In genomic region chr2:195520671-195521155, GRCh38 we compare ENCODE assay signal across 14 cellular contexts.
DNase-seq lines count a peak whose midpoint lies in the region; ATAC-seq and TF ChIP-seq lines count a peak whose summit lies in the region.
"Had no signal": no experiment of that assay in that cellular context is flagged by ENCODE, and none has a peak within 500 bp of the region (broad histone marks: within the 10 kb centered on the region; RNA-seq: fewer than 3 reads in every experiment).

No MANE protein-coding gene starts in this region.

- H3K4me3 ChIP-seq in AG04450 (ENCODE audit: low read depth, low read length) (no peak overlapping the region), astrocyte of the spinal cord (ENCODE audit: low read depth, low read length) (no peak overlapping the region)
- H3K4me3 ChIP-seq: upper lobe of right lung had no signal

- intact Hi-C loops in activated naive CD4-positive, alpha-beta T cell treated with anti-CD3 and anti-CD28 coated beads for 36 hours (cut with micrococcal nuclease): no loop called here

- ATAC-seq in HG03139 (IDR thresholded peaks at IDR 0.05; ENCODE audit: unreplicated experiment): no peak
- no peak for ATAC-seq in HG03469 (IDR thresholded peaks at IDR 0.05; ENCODE audit: unreplicated experiment)
- ATAC-seq: upper lobe of right lung had no signal

- peak overlapping the region; percentile 4 for H3K4me3 Mint-ChIP-seq in HFFc6
- no peak overlapping the region for H3K4me3 Mint-ChIP-seq in activated naive CD4-positive, alpha-beta T cell treated with anti-CD3 and anti-CD28 coated beads for 36 hours

- H3K27ac Mint-ChIP-seq in HFFc6: peak overlapping the region; percentile 79
- H3K27ac Mint-ChIP-seq in activated naive CD4-positive, alpha-beta T cell treated with anti-CD3 and anti-CD28 coated beads for 36 hours: no peak overlapping the region

- peaks cover 9% of the 10 kb centered on the region; the same call in 1 of the 2 replicates for H3K36me3 Mint-ChIP-seq in HFFc6 (ENCODE audit: low read depth)
- peaks cover 12% of the 10 kb centered on the region for H3K36me3 Mint-ChIP-seq in activated naive CD4-positive, alpha-beta T cell treated with anti-CD3 and anti-CD28 coated beads for 36 hours (ENCODE audit: low read depth)

- peak overlapping the region; percentile 93 for H3K27ac ChIP-seq in AG04450 (ENCODE audit: low read depth, low read length)
- H3K27ac ChIP-seq: C4-2B, neutrophil, upper lobe of right lung had no signal

- no peak for TF ChIP-seq CTCF in AG04450 (IDR thresholded peaks at IDR 0.05; ENCODE audit: low read depth, low read length)
- TF ChIP-seq CTCF in HFFc6 (IDR thresholded peaks at IDR 0.05): peak; percentile 38
- no peak for TF ChIP-seq CTCF in astrocyte of the spinal cord (IDR thresholded peaks at IDR 0.05; ENCODE audit: low read depth, low read length)

- POLR2A ChIA-PET in AG04450 (lab: Yijun Ruan, JAX): interaction anchor here (0.6 to 2.2 kb wide), 7 partner anchors 13 to 792 kb away, joined by 3 to 19 read pairs (median 3); partner anchors contain the start of gene SLC39A10

- H3K9me3 ChIP-seq in AG04450 (ENCODE audit: control insufficient read depth, insufficient read depth, low read length): peaks cover 8% of the 10 kb centered on the region
- H3K9me3 ChIP-seq: neutrophil, upper lobe of right lung had no signal

- peak; percentile 94 for DNase-seq in AG04450 (ENCODE audit: low read depth, low spot score)
- peak; percentile 94 for DNase-seq in HFFc6
- DNase-seq in astrocyte of the spinal cord (ENCODE audit: low read depth, low spot score): peak; percentile 98
- DNase-seq in kidney glomerular epithelial cell (lab: John Stamatoyannopoulos, UW): peak; percentile 97
- no peak for DNase-seq in NCI-H510A treated with DMSO at 0.1 percent for 48 hours (lab: John Stamatoyannopoulos, UW)
- no peak for DNase-seq in activated naive CD4-positive, alpha-beta T cell treated with anti-CD3 and anti-CD28 coated beads for 36 hours
- DNase-seq: activated CD4-positive, alpha-beta T cell treated with anti-CD3 and anti-CD28 coated beads for 4 hours; activated gamma-delta T cell treated with Interleukin-2 at 50 U/mL for 16 hours; SHP77 treated with DMSO at 0.1 percent for 48 hours; upper lobe of right lung had no signal

- 0 out of 2 replicates have a peak, but pooled peaks cover 1% of the 10 kb centered on the region for H3K27me3 Mint-ChIP-seq in HFFc6 (ENCODE audit: insufficient read depth)
- H3K27me3 Mint-ChIP-seq in activated naive CD4-positive, alpha-beta T cell treated with anti-CD3 and anti-CD28 coated beads for 36 hours (ENCODE audit: low read depth): no peaks in the 10 kb centered on the region

- CTCF ChIA-PET in AG04450 (lab: Charles Lee): interaction anchor here (0.6 to 2.4 kb wide), 4 partner anchors 22 to 145 kb away, joined by 3 to 8 read pairs (median 4); partner anchors contain the start of gene SLC39A10
- CTCF ChIA-PET in activated naive CD4-positive, alpha-beta T cell treated with anti-CD3 and anti-CD28 coated beads for 36 hours (lab: Charles Lee): no interaction called here

- no peaks in the 10 kb centered on the region for H3K27me3 ChIP-seq in AG04450 (ENCODE audit: control insufficient read depth, insufficient read depth, low read length)
- H3K27me3 ChIP-seq: neutrophil, upper lobe of right lung had no signal

- in situ Hi-C loops in astrocyte of the spinal cord (cut with HindIII; ENCODE audit: low sequenced_read_pairs): no loop called here

- H3K9me3 Mint-ChIP-seq in HFFc6: peaks cover 7% of the 10 kb centered on the region; the same call in 1 of the 2 replicates
- H3K9me3 Mint-ChIP-seq in activated naive CD4-positive, alpha-beta T cell treated with anti-CD3 and anti-CD28 coated beads for 36 hours: peaks cover 2% of the 10 kb centered on the region

- H3K4me1 Mint-ChIP-seq in HFFc6 (ENCODE audit: low read depth): peaks cover 36% of the 10 kb centered on the region
- H3K4me1 Mint-ChIP-seq in activated naive CD4-positive, alpha-beta T cell treated with anti-CD3 and anti-CD28 coated beads for 36 hours (ENCODE audit: low read depth): peaks cover 40% of the 10 kb centered on the region

Comparison
In these comparisons a context has a peak if more than half of its experiments do, and no peak if none do; other contexts are left out.
1. DNase-seq: peak in AG04450 (single experiment), HFFc6 (single experiment), astrocyte of the spinal cord (single experiment) and kidney glomerular epithelial cell (single experiment); none in NCI-H510A treated with DMSO at 0.1 percent for 48 hours (single experiment) and activated naive CD4-positive, alpha-beta T cell treated with anti-CD3 and anti-CD28 coated beads for 36 hours (single experiment).